Comparison of ENCODE assay signal across 1 cellular context in genomic region chr7:73578342-73579124, GRCh38.
TF ChIP-seq lines count a peak whose summit lies in the region.

TSS of gene TBL2 (minus strand) at chr7:73578579. CDS start at chr7:73578549, 30 bp downstream.

TF ChIP-seq in HEK293, 187 proteins besides CTCF, POLR2A, EP300 and RAD21 (continued from another document):
- TF ChIP-seq INSM2 (tag by site-specific recombination; IDR thresholded peaks at IDR 0.05) = no peak
- no peak for TF ChIP-seq ZNF837 (tag by site-specific recombination; IDR thresholded peaks at IDR 0.05)
- peak; percentile 76 for TF ChIP-seq SP2 (tag by site-specific recombination; IDR thresholded peaks at IDR 0.05)
- no peak for TF ChIP-seq ZNF148 (tag by site-specific recombination; IDR thresholded peaks at IDR 0.05; ENCODE audit: borderline replicate concordance)
- TF ChIP-seq ZNF138 (tag by site-specific recombination; IDR thresholded peaks at IDR 0.05; ENCODE audit: borderline replicate concordance) = no peak
- no peak for TF ChIP-seq ZNF549 (tag by site-specific recombination; IDR thresholded peaks at IDR 0.05)
- no peak for TF ChIP-seq ZNF645 (tag by site-specific recombination; IDR thresholded peaks at IDR 0.05)
- peak; percentile 91 for TF ChIP-seq ZNF692 (tag by site-specific recombination; IDR thresholded peaks at IDR 0.05)
- no peak for TF ChIP-seq GLIS1 (tag by site-specific recombination; IDR thresholded peaks at IDR 0.05)
- no peak for TF ChIP-seq ZNF677 (tag by site-specific recombination; IDR thresholded peaks at IDR 0.05)
- TF ChIP-seq ZSCAN30 (tag by site-specific recombination; IDR thresholded peaks at IDR 0.05) = peak; percentile 66; the same call in 1 of the 2 replicates
- peak; percentile 42; the same call in 1 of the 2 replicates for TF ChIP-seq ZBTB8A (tag by site-specific recombination; IDR thresholded peaks at IDR 0.05)
- peak; percentile 98 for TF ChIP-seq ZBTB6 (tag by site-specific recombination; IDR thresholded peaks at IDR 0.05)
- TF ChIP-seq ZNF561 (tag by site-specific recombination; IDR thresholded peaks at IDR 0.05; ENCODE audit: borderline replicate concordance) = peak; percentile 45; the same call in 1 of the 2 replicates
- no peak for TF ChIP-seq ZNF362 (tag by site-specific recombination; IDR thresholded peaks at IDR 0.05)
- peak; percentile 43 for TF ChIP-seq ZNF335 (tag by site-specific recombination; conservative IDR thresholded peaks at IDR 0.05)
- TF ChIP-seq ZNF777 (tag by site-specific recombination; IDR thresholded peaks at IDR 0.05; ENCODE audit: borderline replicate concordance) = no peak
- TF ChIP-seq ZNF311 (tag by site-specific recombination; IDR thresholded peaks at IDR 0.05; ENCODE audit: borderline replicate concordance) = no peak
- peak; percentile 74 for TF ChIP-seq KLF10 (tag by site-specific recombination; IDR thresholded peaks at IDR 0.05)
- no peak for TF ChIP-seq ZNF585B (tag by site-specific recombination; IDR thresholded peaks at IDR 0.05)
- no peak for TF ChIP-seq ZNF558 (tag by site-specific recombination; IDR thresholded peaks at IDR 0.05)
- peak; percentile 70 for TF ChIP-seq YY1 (tag by site-specific recombination; IDR thresholded peaks at IDR 0.05)
- no peak for TF ChIP-seq ELK4 (IDR thresholded peaks at IDR 0.05; ENCODE audit: borderline replicate concordance, low read depth, low read length)
- no peak for TF ChIP-seq ZFP37 (tag by site-specific recombination; IDR thresholded peaks at IDR 0.05)
- no peak for TF ChIP-seq ZNF843 (tag by site-specific recombination; IDR thresholded peaks at IDR 0.05)
- TF ChIP-seq ZXDB (tag by site-specific recombination; IDR thresholded peaks at IDR 0.05) = no peak
- TF ChIP-seq ZNF776 (tag by site-specific recombination; IDR thresholded peaks at IDR 0.05; ENCODE audit: borderline replicate concordance) = no peak
- TF ChIP-seq GLIS2 (tag by site-specific recombination; IDR thresholded peaks at IDR 0.05) = peak; percentile 60
- TF ChIP-seq REPIN1 (tag by site-specific recombination; IDR thresholded peaks at IDR 0.05; ENCODE audit: low read depth) = no peak
- TF ChIP-seq ZNF518A (tag by site-specific recombination; conservative IDR thresholded peaks at IDR 0.05; ENCODE audit: low read depth) = no peak
- TF ChIP-seq EGR2 (tag by site-specific recombination; IDR thresholded peaks at IDR 0.05; ENCODE audit: low read depth) = peak; percentile 21; the same call in 1 of the 2 replicates
- TF ChIP-seq ZNF571 (tag by site-specific recombination; IDR thresholded peaks at IDR 0.05) = no peak
- no peak for TF ChIP-seq BCL11B (tag by site-specific recombination; IDR thresholded peaks at IDR 0.05; ENCODE audit: low read depth)
- TF ChIP-seq ZNF658 (tag by site-specific recombination; IDR thresholded peaks at IDR 0.05) = no peak
- no peak for TF ChIP-seq ZSCAN4 (tag by site-specific recombination; IDR thresholded peaks at IDR 0.05)
- TF ChIP-seq ZBTB49 (tag by site-specific recombination; IDR thresholded peaks at IDR 0.05; ENCODE audit: low read depth) = no peak
- TF ChIP-seq ZNF76 (tag by site-specific recombination; IDR thresholded peaks at IDR 0.05; ENCODE audit: borderline replicate concordance, low read depth) = no peak
- peak; percentile 46; the same call in 1 of the 2 replicates for TF ChIP-seq ZBTB17 (tag by site-specific recombination; IDR thresholded peaks at IDR 0.05)
- TF ChIP-seq SP3 (tag by site-specific recombination; IDR thresholded peaks at IDR 0.05) = peak; percentile 75
- TF ChIP-seq ZNF639 (tag by site-specific recombination; IDR thresholded peaks at IDR 0.05) = no peak
TF ChIP-seq in HEK293: peak in this region for 19.
